Comparison of ENCODE assay signal across 1 cellular context in genomic region chr20:23637282-23638221, GRCh38.
TF ChIP-seq lines count a peak whose summit lies in the region.

TSS of gene CST3 (minus strand) at chr20:23637955. CDS start at chr20:23637862, 93 bp downstream.

TF ChIP-seq in K562, 482 proteins besides CTCF, POLR2A, EP300 and RAD21 (continued from another document):
- TF ChIP-seq UBTF (IDR thresholded peaks at IDR 0.05; ENCODE audit: borderline replicate concordance in 1 of 2, low read depth in 2 of 2, low read length in 2 of 2) (peak; percentile 21 to 88; a peak in 2 of 4 replicates), ZFX (CRISPR knock-in tag; IDR thresholded peaks at IDR 0.05) (peak; percentile 89), CREM (IDR thresholded peaks at IDR 0.05; ENCODE audit: low read depth) (peak; percentile 88), ZKSCAN8 (CRISPR knock-in tag; IDR thresholded peaks at IDR 0.05) (no peak), MAZ (CRISPR knock-in tag; conservative IDR thresholded peaks at IDR 0.05 in 1 of 2, IDR thresholded peaks at IDR 0.05 in 1 of 2) (peak in 1 of 2 experiments; percentile 67; a peak in 1 of 4 replicates), ERF (CRISPR knock-in tag; IDR thresholded peaks at IDR 0.05) (0 out of 2 replicates have a peak, but pooled peaks have one; percentile 43), ZBTB7A (IDR thresholded peaks at IDR 0.05; ENCODE audit: borderline replicate concordance, control insufficient read depth, low read depth, low read length) (peak; percentile 51; the same call in 1 of the 2 replicates), ZNF511 (CRISPR knock-in tag; IDR thresholded peaks at IDR 0.05) (0 out of 2 replicates have a peak, but pooled peaks have one; percentile 45), ETS1 (conservative IDR thresholded peaks at IDR 0.05; ENCODE audit: control insufficient read depth, low read depth, low read length) (peak; percentile 60), ESRRA (IDR thresholded peaks at IDR 0.05; ENCODE audit: borderline replicate concordance, low read depth) (peak; percentile 56; the same call in 1 of the 2 replicates), ID3 (CRISPR knock-in tag; IDR thresholded peaks at IDR 0.05) (no peak), ID3 (tag; IDR thresholded peaks at IDR 0.05) (0 out of 2 replicates have a peak, but pooled peaks have one; percentile 22), SIN3B (IDR thresholded peaks at IDR 0.05; ENCODE audit: low read depth) (peak; percentile 31; the same call in 1 of the 2 replicates), MTA3 (IDR thresholded peaks at IDR 0.05; ENCODE audit: borderline replicate concordance) (peak; percentile 44; the same call in 1 of the 2 replicates), ZBTB17 (CRISPR knock-in tag; IDR thresholded peaks at IDR 0.05) (0 out of 2 replicates have a peak, but pooled peaks have one; percentile 23), CTBP1 (IDR thresholded peaks at IDR 0.05; ENCODE audit: borderline replicate concordance) (0 out of 2 replicates have a peak, but pooled peaks have one; percentile 47), CCAR2 (IDR thresholded peaks at IDR 0.05; ENCODE audit: low read depth, low read length) (no peak), TSC22D4 (tag; IDR thresholded peaks at IDR 0.05) (no peak), CHCHD3 (CRISPR knock-in tag; IDR thresholded peaks at IDR 0.05) (no peak), ELF1 (tag; IDR thresholded peaks at IDR 0.05) (peak; percentile 62; the same call in 1 of the 2 replicates), ZBTB11 (CRISPR knock-in tag; IDR thresholded peaks at IDR 0.05) (0 out of 6 replicates have a peak, but pooled peaks of 1 of the 3 experiments have one; percentile 36), ZNF639 (CRISPR knock-in tag; conservative IDR thresholded peaks at IDR 0.05 in 1 of 2, IDR thresholded peaks at IDR 0.05 in 1 of 2) (0 out of 4 replicates have a peak, but pooled peaks of 1 of the 2 experiments have one; percentile 42), NR3C1 (CRISPR knock-in tag; IDR thresholded peaks at IDR 0.05) (0 out of 2 replicates have a peak, but pooled peaks have one; percentile 27), NONO (IDR thresholded peaks at IDR 0.05; ENCODE audit: low read depth in 2 of 2, low read length in 1 of 2) (peak in 1 of 2 experiments; percentile 83; a peak in 2 of 4 replicates), RBBP5 (IDR thresholded peaks at IDR 0.05; ENCODE audit: borderline replicate concordance, insufficient read depth, low read length, poor library complexity, severe bottlenecking) (peak; percentile 24)
TF ChIP-seq in K562: peak in this region for 71.
